In the genomic region with DNA sequence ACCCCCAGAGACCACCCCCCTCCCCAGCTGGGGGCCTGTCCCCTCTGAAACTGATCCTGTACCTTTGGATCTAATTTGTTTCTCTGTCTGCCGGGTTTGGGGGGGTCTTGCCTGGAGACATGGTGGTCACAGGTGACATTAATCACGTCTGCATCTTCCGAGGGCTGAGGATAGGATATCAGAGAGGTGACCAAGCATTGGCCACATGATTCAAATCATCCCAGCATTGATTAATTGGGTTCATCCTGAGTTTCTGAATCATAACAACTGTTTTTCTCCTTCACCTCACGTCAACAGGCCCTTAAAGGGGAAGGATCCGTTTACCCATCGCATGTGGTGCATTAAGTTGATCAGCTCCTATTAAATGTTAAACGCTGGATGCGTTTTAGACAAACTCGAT, we compare ENCODE assay signal across 18 cellular contexts.
"Had no signal": no experiment of that assay in that cellular context is flagged by ENCODE, and none has a peak within 500 bp of the region (broad histone marks: within the 10 kb centered on the region; RNA-seq: fewer than 3 reads in every experiment).

No MANE protein-coding gene starts in this region.

- H3K4me1 Mint-ChIP-seq: activated CD4-positive, alpha-beta T cell treated with anti-CD3 and anti-CD28 coated beads, Interleukin-2, amount 10 ng/mL, durations not matched to agents 7 days and 5 days; activated naive CD4-positive, alpha-beta T cell treated with anti-CD3 and anti-CD28 coated beads, Interleukin-2, amount 50 U/mL, for 24 hours; memory B cell; T-helper 17 cell had no signal

- ATAC-seq: left colon; stimulated activated naive CD8-positive, alpha-beta T cell treated with anti-CD3 and anti-CD28 coated beads, Interleukin-15, Interleukin-2, amounts not matched to agents 100 U/mL and 50 U/mL, for 24 hours; T-helper 17 cell had no signal

- H3K4me3 Mint-ChIP-seq: activated CD4-positive, alpha-beta T cell treated with anti-CD3 and anti-CD28 coated beads, Interleukin-2, amount 10 ng/mL, durations not matched to agents 7 days and 5 days; activated naive CD4-positive, alpha-beta T cell treated with anti-CD3 and anti-CD28 coated beads, Interleukin-2, amount 50 U/mL, for 24 hours; brain; endodermal cell; memory B cell; neural crest cell; T-helper 17 cell had no signal

- H3K4me1 ChIP-seq: testis had no signal

- H3K27ac Mint-ChIP-seq: activated CD4-positive, alpha-beta T cell treated with anti-CD3 and anti-CD28 coated beads, Interleukin-2, amount 10 ng/mL, durations not matched to agents 7 days and 5 days; activated naive CD4-positive, alpha-beta T cell treated with anti-CD3 and anti-CD28 coated beads, Interleukin-2, amount 50 U/mL, for 24 hours; endodermal cell; memory B cell; T-helper 17 cell had no signal

- H3K36me3 Mint-ChIP-seq: activated naive CD4-positive, alpha-beta T cell treated with anti-CD3 and anti-CD28 coated beads, Interleukin-2, amount 50 U/mL, for 24 hours; brain; memory B cell had no signal

- H3K4me3 ChIP-seq: testis had no signal

- H3K27me3 ChIP-seq: testis had no signal

- DNase-seq: activated CD4-positive, alpha-beta T cell treated with anti-CD3 and anti-CD28 coated beads, Interleukin-2, amount 10 ng/mL, durations not matched to agents 7 days and 5 days; activated CD4-positive, CD25-positive, alpha-beta regulatory T cell; activated T-cell treated with anti-CD3 and anti-CD28 coated beads, Interleukin-2, amount 50 U/mL, for 1 hour; amygdala; endodermal cell; erythroblast; foreskin melanocyte; head of caudate nucleus; left colon; stimulated activated CD4-positive, alpha-beta T cell treated with anti-CD3 and anti-CD28 coated beads, Interleukin-4, amount 100 ng/mL, for 1 hour; stimulated activated CD8-positive, alpha-beta memory T cell treated with anti-CD3 and anti-CD28 coated beads, Interleukin-4, amount 100 ng/mL, for 48 hours; stimulated activated naive CD8-positive, alpha-beta T cell treated with anti-CD3 and anti-CD28 coated beads, Interleukin-15, Interleukin-2, amounts not matched to agents 100 U/mL and 50 U/mL, for 24 hours; T-helper 17 cell; testis had no signal

- H3K9me3 Mint-ChIP-seq: activated CD4-positive, alpha-beta T cell treated with anti-CD3 and anti-CD28 coated beads, Interleukin-2, amount 10 ng/mL, durations not matched to agents 7 days and 5 days; activated naive CD4-positive, alpha-beta T cell treated with anti-CD3 and anti-CD28 coated beads, Interleukin-2, amount 50 U/mL, for 24 hours; endodermal cell; neural crest cell had no signal

- H3K9me3 ChIP-seq: testis had no signal

- H3K27me3 Mint-ChIP-seq: activated CD4-positive, alpha-beta T cell treated with anti-CD3 and anti-CD28 coated beads, Interleukin-2, amount 10 ng/mL, durations not matched to agents 7 days and 5 days; T-helper 17 cell had no signal
